31 cellular contexts compared by ENCODE assay signal in the genomic region with DNA sequence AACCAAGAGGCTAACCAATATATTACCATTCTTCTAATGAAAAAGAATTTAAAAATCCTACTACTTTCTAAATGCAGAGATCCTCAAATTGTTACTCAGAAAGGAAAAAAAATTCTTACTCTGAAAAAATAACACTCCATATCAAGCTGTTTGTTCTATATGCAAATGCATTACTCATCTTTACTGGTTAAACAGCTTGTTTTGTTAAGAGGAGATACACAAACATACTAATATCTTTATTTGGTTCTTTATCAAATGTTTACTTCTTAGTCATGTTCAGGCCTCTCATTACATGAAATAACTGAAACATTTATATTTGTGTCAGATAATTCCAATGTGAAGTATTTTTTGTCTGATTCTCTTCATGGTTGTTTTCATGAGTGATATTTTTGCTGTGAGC.
DNase-seq lines count a peak whose midpoint lies in the region; ATAC-seq lines count a peak whose summit lies in the region.
"Had no signal": no experiment of that assay in that cellular context is flagged by ENCODE, and none has a peak within 500 bp of the region (broad histone marks: within the 10 kb centered on the region; RNA-seq: fewer than 3 reads in every experiment).

No MANE protein-coding gene starts in this region.

- H3K4me3 ChIP-seq in SK-N-MC = no peak overlapping the region
- H3K4me3 ChIP-seq: A549, colonic mucosa, heart right ventricle, K562, left ventricle myocardium inferior, pancreas, right lobe of liver, upper lobe of left lung had no signal

- peak overlapping the region; percentile 54 for H3K27ac Mint-ChIP-seq in activated T-cell treated with anti-CD3 and anti-CD28 coated beads, Interleukin-2, amount 50 U/mL, for 72 hours
- no peak overlapping the region for H3K27ac Mint-ChIP-seq in activated T-cell treated with anti-CD3 and anti-CD28 coated beads, Interleukin-2, amount 50 U/mL, for 24 hours
- peak overlapping the region; percentile 48 for H3K27ac Mint-ChIP-seq in stimulated activated effector memory CD8-positive, alpha-beta T cell treated with anti-CD3 and anti-CD28 coated beads, Interleukin-12 subunit alpha, Interleukin-12 subunit beta, amount 100 ng/mL, for 72 hours
- H3K27ac Mint-ChIP-seq: activated naive CD4-positive, alpha-beta T cell treated with anti-CD3 and anti-CD28 coated beads, Interleukin-2, amount 50 U/mL, for 24 hours; natural killer cell treated with Interleukin-12 subunit alpha and Interleukin-12 subunit beta and Interleukin-15 and Interleukin-18, amount 100 ng/mL, for 72 hours; T-cell had no signal

- ATAC-seq in activated T-cell treated with anti-CD3 and anti-CD28 coated beads, Interleukin-2, amount 50 U/mL, for 72 hours (replicated peaks in 1 of 2) = no peak
- no peak for ATAC-seq in stimulated activated effector memory CD8-positive, alpha-beta T cell treated with anti-CD3 and anti-CD28 coated beads, Interleukin-12 subunit alpha, Interleukin-12 subunit beta, amount 100 ng/mL, for 72 hours
- no peak for ATAC-seq in activated CD4-positive, CD25-positive, alpha-beta regulatory T cell treated with anti-CD3 and anti-CD28 coated beads, Interleukin-2, amount 50 U/mL, for 24 hours
- ATAC-seq: A549; HCT116; heart right ventricle; K562; natural killer cell treated with Interleukin-12 subunit alpha and Interleukin-12 subunit beta and Interleukin-15 and Interleukin-18, amount 100 ng/mL, for 72 hours; pancreas; right lobe of liver; T-cell had no signal

- no peaks in the 10 kb centered on the region for H3K9me3 Mint-ChIP-seq in activated T-cell treated with anti-CD3 and anti-CD28 coated beads, Interleukin-2, amount 50 U/mL, for 72 hours
- no peaks in the 10 kb centered on the region for H3K9me3 Mint-ChIP-seq in activated T-cell treated with anti-CD3 and anti-CD28 coated beads, Interleukin-2, amount 50 U/mL, for 24 hours
- H3K9me3 Mint-ChIP-seq in stimulated activated effector memory CD8-positive, alpha-beta T cell treated with anti-CD3 and anti-CD28 coated beads, Interleukin-12 subunit alpha, Interleukin-12 subunit beta, amount 100 ng/mL, for 72 hours = no peaks in the 10 kb centered on the region
- H3K9me3 Mint-ChIP-seq: activated naive CD4-positive, alpha-beta T cell treated with anti-CD3 and anti-CD28 coated beads, Interleukin-2, amount 50 U/mL, for 24 hours; brain; natural killer cell treated with Interleukin-12 subunit alpha and Interleukin-12 subunit beta and Interleukin-15 and Interleukin-18, amount 100 ng/mL, for 72 hours; T-cell had no signal

- H3K4me3 Mint-ChIP-seq in activated T-cell treated with anti-CD3 and anti-CD28 coated beads, Interleukin-2, amount 50 U/mL, for 72 hours = no peak overlapping the region
- H3K4me3 Mint-ChIP-seq in activated T-cell treated with anti-CD3 and anti-CD28 coated beads, Interleukin-2, amount 50 U/mL, for 24 hours = no peak overlapping the region
- H3K4me3 Mint-ChIP-seq in stimulated activated effector memory CD8-positive, alpha-beta T cell treated with anti-CD3 and anti-CD28 coated beads, Interleukin-12 subunit alpha, Interleukin-12 subunit beta, amount 100 ng/mL, for 72 hours = no peak overlapping the region
- H3K4me3 Mint-ChIP-seq: activated naive CD4-positive, alpha-beta T cell treated with anti-CD3 and anti-CD28 coated beads, Interleukin-2, amount 50 U/mL, for 24 hours; brain; natural killer cell treated with Interleukin-12 subunit alpha and Interleukin-12 subunit beta and Interleukin-15 and Interleukin-18, amount 100 ng/mL, for 72 hours; T-cell had no signal

- DNase-seq in activated T-cell treated with anti-CD3 and anti-CD28 coated beads, Interleukin-2, amount 50 U/mL, for 72 hours = no peak
- DNase-seq in activated T-cell treated with anti-CD3 and anti-CD28 coated beads, Interleukin-2, amount 50 U/mL, for 24 hours = no peak
- DNase-seq in SK-N-MC (ENCODE audit: low read depth, low spot score) = no peak
- peak; percentile 3 for DNase-seq in fibroblast of gingiva (ENCODE audit: low read depth)
- DNase-seq in stimulated activated effector memory CD8-positive, alpha-beta T cell treated with anti-CD3 and anti-CD28 coated beads, Interleukin-12 subunit alpha, Interleukin-12 subunit beta, amount 100 ng/mL, for 72 hours (ENCODE audit: low spot score in 2 of 2) = no peak
- no peak for DNase-seq in NCI-H446 treated with DMSO at 0.1 percent for 48 hours (lab: John Stamatoyannopoulos, UW)
- no peak for DNase-seq in RPMI8226
- DNase-seq: activated CD4-positive, alpha-beta T cell treated with anti-CD3 and anti-CD28 coated beads for 1 hour; activated T-cell treated with anti-CD3 and anti-CD28 coated beads, Interleukin-2, amount 50 U/mL, for 48 hours; C1 segment of cervical spinal cord; Calu3; colonic mucosa; GDM1; heart right ventricle; left ventricle myocardium inferior; midbrain; NCI-H187; NCI-H774; pancreas; right lobe of liver; SIG-M5; stimulated activated CD8-positive, alpha-beta memory T cell treated with anti-CD3 and anti-CD28 coated beads, Interleukin-4, amount 100 ng/mL, for 48 hours; T-cell; upper lobe of left lung had no signal

- no peaks in the 10 kb centered on the region for H3K9me3 ChIP-seq in SK-N-MC (ENCODE audit: low read depth, low read length)
- H3K9me3 ChIP-seq: A549, colonic mucosa, heart right ventricle, left ventricle myocardium inferior, pancreas, right lobe of liver, upper lobe of left lung had no signal

- H3K4me1 Mint-ChIP-seq in activated T-cell treated with anti-CD3 and anti-CD28 coated beads, Interleukin-2, amount 50 U/mL, for 72 hours (ENCODE audit: low read depth) = no peaks in the 10 kb centered on the region
- H3K4me1 Mint-ChIP-seq in activated T-cell treated with anti-CD3 and anti-CD28 coated beads, Interleukin-2, amount 50 U/mL, for 24 hours (ENCODE audit: low read depth) = no peaks in the 10 kb centered on the region
- no peaks in the 10 kb centered on the region for H3K4me1 Mint-ChIP-seq in stimulated activated effector memory CD8-positive, alpha-beta T cell treated with anti-CD3 and anti-CD28 coated beads, Interleukin-12 subunit alpha, Interleukin-12 subunit beta, amount 100 ng/mL, for 72 hours
- H3K4me1 Mint-ChIP-seq: activated naive CD4-positive, alpha-beta T cell treated with anti-CD3 and anti-CD28 coated beads, Interleukin-2, amount 50 U/mL, for 24 hours; brain; T-cell had no signal

- H3K36me3 Mint-ChIP-seq in activated T-cell treated with anti-CD3 and anti-CD28 coated beads, Interleukin-2, amount 50 U/mL, for 72 hours (ENCODE audit: insufficient read depth in 2 of 2) = no peaks in the 10 kb centered on the region
- peaks cover 39% of the 10 kb centered on the region for H3K36me3 Mint-ChIP-seq in activated T-cell treated with anti-CD3 and anti-CD28 coated beads, Interleukin-2, amount 50 U/mL, for 24 hours (ENCODE audit: low read depth)
- peaks cover 79% of the 10 kb centered on the region for H3K36me3 Mint-ChIP-seq in stimulated activated effector memory CD8-positive, alpha-beta T cell treated with anti-CD3 and anti-CD28 coated beads, Interleukin-12 subunit alpha, Interleukin-12 subunit beta, amount 100 ng/mL, for 72 hours
- H3K36me3 Mint-ChIP-seq: natural killer cell treated with Interleukin-12 subunit alpha and Interleukin-12 subunit beta and Interleukin-15 and Interleukin-18, amount 100 ng/mL, for 72 hours had no signal

- H3K27ac ChIP-seq in SK-N-MC = peak overlapping the region; percentile 37; the same call in 1 of the 2 replicates
- H3K27ac ChIP-seq: A549, colonic mucosa, heart right ventricle, left ventricle myocardium inferior, pancreas, right lobe of liver, upper lobe of left lung had no signal

- no peaks in the 10 kb centered on the region for H3K27me3 Mint-ChIP-seq in activated T-cell treated with anti-CD3 and anti-CD28 coated beads, Interleukin-2, amount 50 U/mL, for 72 hours (ENCODE audit: low read depth)
- H3K27me3 Mint-ChIP-seq in activated T-cell treated with anti-CD3 and anti-CD28 coated beads, Interleukin-2, amount 50 U/mL, for 24 hours = no peaks in the 10 kb centered on the region
- H3K27me3 Mint-ChIP-seq: activated naive CD4-positive, alpha-beta T cell treated with anti-CD3 and anti-CD28 coated beads, Interleukin-2, amount 50 U/mL, for 24 hours; brain; natural killer cell treated with Interleukin-12 subunit alpha and Interleukin-12 subunit beta and Interleukin-15 and Interleukin-18, amount 100 ng/mL, for 72 hours; T-cell had no signal

- no peak overlapping the region for H3K9ac ChIP-seq in SK-N-MC (ENCODE audit: insufficient read length)

- peaks cover 3% of the 10 kb centered on the region; the same call in 1 of the 2 replicates for H3K36me3 ChIP-seq in SK-N-MC (ENCODE audit: insufficient read depth, low read length)
- H3K36me3 ChIP-seq: colonic mucosa, pancreas had no signal
